1 cellular context compared by ENCODE assay signal in the genomic region with DNA sequence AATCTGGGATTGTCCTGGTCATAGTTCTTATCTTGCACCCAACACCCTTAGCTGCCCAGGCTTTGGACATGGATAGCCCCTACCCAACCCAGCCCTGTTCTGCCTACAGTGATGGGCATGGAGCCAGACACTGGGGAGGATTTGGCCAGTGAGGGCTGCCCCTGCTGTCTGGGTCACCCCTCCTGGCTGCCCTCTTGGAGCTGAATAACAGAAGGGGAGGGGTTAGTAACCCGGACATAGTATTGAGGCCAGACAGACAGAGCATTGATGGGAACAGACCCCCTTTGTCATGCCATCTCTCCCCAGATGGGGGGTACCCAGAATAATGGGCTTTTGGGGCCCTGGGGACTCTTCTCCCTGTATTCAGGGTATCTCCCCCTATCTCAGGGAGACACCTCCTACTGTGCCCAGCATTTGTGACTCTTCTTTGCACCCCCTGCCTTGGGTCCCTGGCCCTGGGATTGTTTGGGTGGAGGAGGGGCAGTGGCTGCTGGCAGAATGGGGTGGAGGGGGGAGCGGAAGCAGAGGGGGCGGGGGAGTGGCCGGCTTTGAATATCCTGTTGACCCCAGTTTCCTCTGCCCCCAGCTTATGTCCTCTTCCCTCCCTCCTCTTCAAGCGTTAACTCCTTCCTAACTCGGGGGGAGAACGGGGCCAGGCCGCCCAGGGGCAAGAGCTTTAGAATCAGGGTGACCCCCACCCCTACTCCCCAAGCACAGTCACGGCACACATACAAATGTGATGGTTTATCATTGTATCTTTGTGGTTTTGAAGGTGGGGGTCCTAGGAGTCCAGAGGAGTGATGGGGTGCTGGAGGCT.
TF ChIP-seq lines count a peak whose summit lies in the region.

No MANE protein-coding gene starts in this region.

TF ChIP-seq in endothelial cell of umbilical vein, 7 proteins besides CTCF, POLR2A, EP300 and RAD21:
- TF ChIP-seq MYC (IDR thresholded peaks at IDR 0.05; ENCODE audit: low read depth, low read length) (no peak), POLR2AphosphoS5 (IDR thresholded peaks at IDR 0.05; ENCODE audit: insufficient read depth, low read depth, low read length) (peak; percentile 10)
